In genomic region chr3:120497318-120497717, GRCh38 we compare ENCODE assay signal across 10 cellular contexts. TPM values are rescaled to one million over a fixed set of nuclear protein-coding genes. Genes with fewer than 3 reads are reported as not detected.
A peak's percentile ranks its signal among the peaks of the same experiment; 100 is the strongest.
DNase-seq lines count a peak whose midpoint lies in the region; ATAC-seq, FAIRE-seq and TF ChIP-seq lines count a peak whose summit lies in the region.
"Had no signal": no experiment of that assay in that cellular context is flagged by ENCODE, and none has a peak within 500 bp of the region (broad histone marks: within the 10 kb centered on the region; RNA-seq: fewer than 3 reads in every experiment).

No MANE protein-coding gene starts in this region.

- no peak overlapping the region for H3K4me3 Mint-ChIP-seq in CD8-positive, alpha-beta T cell
- H3K4me3 Mint-ChIP-seq: stimulated activated effector memory CD8-positive, alpha-beta T cell treated with anti-CD3 and anti-CD28 coated beads, Interleukin-12 subunit alpha, Interleukin-12 subunit beta, amount 100 ng/mL, for 72 hours had no signal

- H3K27ac Mint-ChIP-seq in CD8-positive, alpha-beta T cell = no peak overlapping the region
- H3K27ac Mint-ChIP-seq: stimulated activated effector memory CD8-positive, alpha-beta T cell treated with anti-CD3 and anti-CD28 coated beads, Interleukin-12 subunit alpha, Interleukin-12 subunit beta, amount 100 ng/mL, for 72 hours had no signal

- no peaks in the 10 kb centered on the region for H3K4me1 Mint-ChIP-seq in CD8-positive, alpha-beta T cell (ENCODE audit: low read depth)
- H3K4me1 Mint-ChIP-seq: stimulated activated effector memory CD8-positive, alpha-beta T cell treated with anti-CD3 and anti-CD28 coated beads, Interleukin-12 subunit alpha, Interleukin-12 subunit beta, amount 100 ng/mL, for 72 hours had no signal

- DNase-seq in H54 (ENCODE audit: insufficient read length, low spot score) = no peak
- DNase-seq in astrocyte of the hippocampus (ENCODE audit: low read depth, low spot score) = peak; percentile 94
- DNase-seq in right atrium auricular region (ENCODE audit: low spot score) = no peak
- no peak for DNase-seq in spleen
- no peak for DNase-seq in NCI-H526 (lab: John Stamatoyannopoulos, UW)
- DNase-seq in CD8-positive, alpha-beta T cell = no peak
- no peak for DNase-seq in nucleus accumbens (lab: John Stamatoyannopoulos, UW)
- DNase-seq: OCI-M1 had no signal

- no peaks in the 10 kb centered on the region for H3K9me3 ChIP-seq in right atrium auricular region
- H3K9me3 ChIP-seq in spleen = peaks cover 0 to 26% (median 17%) of the 10 kb centered on the region in 8 donors
- H3K9me3 ChIP-seq in CD8-positive, alpha-beta T cell (ENCODE audit: low read length) = peaks cover 3% of the 10 kb centered on the region

- peaks cover 6% of the 10 kb centered on the region for H3K27me3 Mint-ChIP-seq in CD8-positive, alpha-beta T cell (ENCODE audit: low read depth)

- no peak overlapping the region for H3K4me3 ChIP-seq in right atrium auricular region
- H3K4me3 ChIP-seq in spleen = no peak overlapping the region
- H3K4me3 ChIP-seq in CD8-positive, alpha-beta T cell (ENCODE audit: low read depth, low read length) = no peak overlapping the region

- POLR2A ChIA-PET in CD8-positive, alpha-beta T cell (lab: Charles Lee) = no interaction called here

- H3K36me3 ChIP-seq in right atrium auricular region (no peaks in the 10 kb centered on the region), spleen (no peaks in the 10 kb centered on the region)
- H3K36me3 ChIP-seq in CD8-positive, alpha-beta T cell (ENCODE audit: insufficient read depth, low read length) = no peaks in the 10 kb centered on the region

- WGBS in spleen, 5 donors = 65 to 84% (median 82%) methylated on average over 2 of the region's 2 CpGs

- no peaks in the 10 kb centered on the region for H3K36me3 Mint-ChIP-seq in CD8-positive, alpha-beta T cell
- H3K36me3 Mint-ChIP-seq: stimulated activated effector memory CD8-positive, alpha-beta T cell treated with anti-CD3 and anti-CD28 coated beads, Interleukin-12 subunit alpha, Interleukin-12 subunit beta, amount 100 ng/mL, for 72 hours had no signal

- H3K9me3 Mint-ChIP-seq in CD8-positive, alpha-beta T cell = peaks cover 12% of the 10 kb centered on the region

- H3K4me1 ChIP-seq in right atrium auricular region = peaks cover 0 to 22% of the 10 kb centered on the region in 2 donors
- peaks cover 0 to 17% (median 3%) of the 10 kb centered on the region in 6 donors for H3K4me1 ChIP-seq in spleen
- no peaks in the 10 kb centered on the region for H3K4me1 ChIP-seq in CD8-positive, alpha-beta T cell (ENCODE audit: insufficient read depth, low read length)

- CTCF ChIA-PET in CD8-positive, alpha-beta T cell (lab: Charles Lee) = interaction anchor here (0.9 kb wide), 1 partner anchor 9 kb away, joined by 5 read pairs; no protein-coding TSS in a partner anchor

- peak; percentile 75 for FAIRE-seq in H54 (lab: Jason Lieb, UNC)

- no peak for ATAC-seq in HG03439 (IDR thresholded peaks at IDR 0.05; ENCODE audit: unreplicated experiment)
- ATAC-seq in CD8-positive, alpha-beta T cell = no peak
- ATAC-seq: stimulated activated effector memory CD8-positive, alpha-beta T cell treated with anti-CD3 and anti-CD28 coated beads, Interleukin-12 subunit alpha, Interleukin-12 subunit beta, amount 100 ng/mL, for 72 hours had no signal

- TF ChIP-seq POLR2A in H54 (IDR thresholded peaks at IDR 0.05; ENCODE audit: low read depth, low read length) (no peak), spleen (IDR thresholded peaks at IDR 0.05) (no peak)

- TF ChIP-seq CTCF in right atrium auricular region (IDR thresholded peaks at IDR 0.05) = no peak
- no peak for TF ChIP-seq CTCF in spleen (IDR thresholded peaks at IDR 0.05 in 8 of 11, conservative IDR thresholded peaks at IDR 0.05 in 3 of 11)
- TF ChIP-seq CTCF in CD8-positive, alpha-beta T cell (IDR thresholded peaks at IDR 0.05) = no peak

- no peaks in the 10 kb centered on the region for H3K27me3 ChIP-seq in right atrium auricular region
- H3K27me3 ChIP-seq in spleen (replicated peaks in 1 of 7) = peaks cover 0 to 3% (median 0%) of the 10 kb centered on the region in 7 donors
- H3K27me3 ChIP-seq in CD8-positive, alpha-beta T cell (ENCODE audit: insufficient read depth, low read length) = no peaks in the 10 kb centered on the region

- H3K27ac ChIP-seq in right atrium auricular region = peak overlapping the region; percentile 29 to 65
- H3K27ac ChIP-seq in spleen = peak overlapping the region in 5 of 8 donors; percentile 8 to 60 (median 29)
- no peak overlapping the region for H3K27ac ChIP-seq in CD8-positive, alpha-beta T cell (ENCODE audit: low read depth, low read length)

- intact Hi-C loops in spleen (cut with DNase I; ENCODE audit: low total_unique reads) = no loop called here
- intact Hi-C loops in CD8-positive, alpha-beta T cell (cut with DNase I, micrococcal nuclease) = no loop called here

RNA-seq across cellular contexts. Expression of gene FSTL1, which starts 46.5 kb away (rescaled TPM):
- 100 to 1,000 TPM; 327 to 380 TPM for total RNA-seq in right atrium auricular region
- 100 to 1,000 TPM in 5 of 7 donors, 10 to 100 TPM in 2; 84.4 to 228 (median 115) TPM for total RNA-seq in spleen
- 10 to 100 TPM in 2 of 3 donors, 1 to 10 TPM in 1; 6.7 to 18.1 (median 17.9) TPM for polyA plus RNA-seq in spleen
- under 1 TPM in 1 of 2 experiments, not detected in 1; 0.22 TPM for total RNA-seq in CD8-positive, alpha-beta T cell

Comparison
In these comparisons a context has a peak if more than half of its experiments do, and no peak if none do; other contexts are left out.
1. RNA of gene FSTL1, which starts 46.5 kb away (total RNA-seq): 327 to 380 TPM in right atrium auricular region and 84.4 to 228 TPM in spleen; 0.22 TPM in CD8-positive, alpha-beta T cell; every median in the first group is over 10 times any median in the second.